ENCODE assay signal across 9 cellular contexts in the genomic region with DNA sequence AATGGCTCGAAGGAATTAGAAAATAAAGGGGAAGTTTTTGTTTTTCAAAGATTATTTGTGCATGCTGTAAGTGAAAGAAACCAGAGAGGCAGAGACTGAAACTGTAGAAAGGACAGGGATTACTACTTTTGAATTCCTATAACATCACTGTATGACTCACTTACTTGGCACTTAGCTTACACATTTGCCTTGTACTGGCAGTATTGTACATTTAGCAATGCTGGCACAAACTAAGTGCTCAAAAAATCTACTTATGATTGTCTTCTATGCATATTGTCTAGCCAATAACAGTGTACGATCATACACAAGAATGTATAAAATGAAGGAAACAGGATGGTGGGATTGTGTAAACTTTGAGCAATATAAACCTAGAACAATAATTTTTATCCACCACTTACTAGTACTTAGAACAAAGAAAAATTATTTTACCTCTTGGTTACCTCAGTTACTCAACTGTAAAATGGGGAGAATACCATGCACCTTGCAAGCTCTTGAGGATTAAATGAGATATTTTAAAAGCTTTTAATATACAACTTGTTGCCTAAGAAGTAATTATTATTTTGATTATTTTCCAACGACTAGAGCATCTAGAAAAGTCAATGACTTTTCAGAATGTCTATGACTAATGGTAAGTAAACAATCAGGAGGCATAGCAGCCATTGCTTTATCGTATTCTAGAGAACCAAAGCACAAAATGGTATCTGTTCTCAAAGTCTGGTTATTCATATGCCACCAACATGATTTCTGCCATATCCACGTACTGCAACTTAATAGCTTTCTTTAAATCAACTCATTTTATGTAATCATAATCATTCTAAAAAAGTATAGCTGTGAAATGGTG. TPM values are rescaled to one million over a fixed set of nuclear protein-coding genes. Genes with fewer than 3 reads are reported as not detected.
A peak's percentile ranks its signal among the peaks of the same experiment; 100 is the strongest.
DNase-seq lines count a peak whose midpoint lies in the region; ATAC-seq and TF ChIP-seq lines count a peak whose summit lies in the region.
"Had no signal": no experiment of that assay in that cellular context is flagged by ENCODE, and none has a peak within 500 bp of the region (broad histone marks: within the 10 kb centered on the region; RNA-seq: fewer than 3 reads in every experiment).

No MANE protein-coding gene starts in this region.

- intact Hi-C loops in Right ventricle myocardium superior (cut with DNase I), result no loop called here

- H4K8ac ChIP-seq in mesenchymal stem cell (ENCODE audit: low read length), result no peak overlapping the region

- H3K79me1 ChIP-seq in mesenchymal stem cell (replicated peaks; ENCODE audit: low read length, poor library complexity, severe bottlenecking), result no peaks in the 10 kb centered on the region

- H3K36me3 ChIP-seq in DOHH2 (ENCODE audit: control insufficient read depth, low read length) (peaks cover 80% of the 10 kb centered on the region), adipocyte (ENCODE audit: control insufficient read depth, insufficient read depth, low read length, severe bottlenecking) (no peaks in the 10 kb centered on the region), mesenchymal stem cell (ENCODE audit: control insufficient read depth in 1 of 2, insufficient read depth in 2 of 2, low read depth in 1 of 2, low read length in 2 of 2) (peaks cover 0 to 3% of the 10 kb centered on the region in 2 experiments)

- no peak overlapping the region for H4K91ac ChIP-seq in mesenchymal stem cell (ENCODE audit: low read length)

- H3K4me1 ChIP-seq in DOHH2 (ENCODE audit: control insufficient read depth, low read length) (peaks cover 31% of the 10 kb centered on the region), adipocyte (ENCODE audit: control insufficient read depth, insufficient read depth, low read length) (peaks cover 39% of the 10 kb centered on the region), mesenchymal stem cell (ENCODE audit: control insufficient read depth, insufficient read depth, low read depth, low read length) (peaks cover 1% of the 10 kb centered on the region)

- H2AFZ ChIP-seq in mesenchymal stem cell (ENCODE audit: low read depth, low read length), result no peak overlapping the region

- H4K20me1 ChIP-seq in DOHH2 (ENCODE audit: control insufficient read depth, insufficient read depth, low read depth, low read length), result peaks cover 23% of the 10 kb centered on the region; the same call in 1 of the 2 replicates

- H3K4ac ChIP-seq in mesenchymal stem cell (ENCODE audit: low read depth in 1 of 2, low read length in 2 of 2), result no peak overlapping the region

- no peaks in the 10 kb centered on the region for H3F3A ChIP-seq in DOHH2 (ENCODE audit: control insufficient read depth, insufficient read depth)

- H3K9ac ChIP-seq in adipocyte (ENCODE audit: low read length) (peak overlapping the region; percentile 33), mesenchymal stem cell (ENCODE audit: low read length) (peak overlapping the region; percentile 34)

- no peak overlapping the region for H3K14ac ChIP-seq in mesenchymal stem cell (ENCODE audit: low read length in 2 of 2)

- H3K4me3 ChIP-seq in DOHH2 (ENCODE audit: low read length) (no peak overlapping the region), adipocyte (ENCODE audit: low read length) (peak overlapping the region; percentile 63), mesenchymal stem cell (ENCODE audit: insufficient read depth in 1 of 2, low read depth in 1 of 2, low read length in 2 of 2) (peak overlapping the region in 1 of 2 experiments; percentile 32)

- H2BK12ac ChIP-seq in mesenchymal stem cell (ENCODE audit: low read length in 2 of 2), result no peak overlapping the region

- H2AK5ac ChIP-seq in mesenchymal stem cell (ENCODE audit: low read length, severe bottlenecking), result no peak overlapping the region

- H3K9me3 ChIP-seq in DOHH2 (ENCODE audit: control insufficient read depth, insufficient read depth, low read length), result no peaks in the 10 kb centered on the region
- no peaks in the 10 kb centered on the region for H3K9me3 ChIP-seq in adipocyte (ENCODE audit: control insufficient read depth, low read length)
- no peaks in the 10 kb centered on the region for H3K9me3 ChIP-seq in mesenchymal stem cell (ENCODE audit: control insufficient read depth, low read length)

- no peak overlapping the region for H3K18ac ChIP-seq in mesenchymal stem cell (ENCODE audit: low read depth in 1 of 2, low read length in 2 of 2)

- H3K27me3 ChIP-seq in DOHH2 (ENCODE audit: control insufficient read depth, low read length) (no peaks in the 10 kb centered on the region), adipocyte (replicated peaks; ENCODE audit: control insufficient read depth, insufficient read depth, low read length) (peaks cover 13% of the 10 kb centered on the region), mesenchymal stem cell (ENCODE audit: control insufficient read depth in 1 of 2, insufficient read depth in 1 of 2, low read length in 2 of 2) (peaks cover 0 to 3% of the 10 kb centered on the region in 2 experiments)

- peak; percentile 83 for DNase-seq in adipocyte (ENCODE audit: low read depth)
- DNase-seq in mesenchymal stem cell, result peak; percentile 76
- DNase-seq in NCI-H82 (lab: John Stamatoyannopoulos, UW), result no peak
- no peak for DNase-seq in Right ventricle myocardium superior
- no peak for DNase-seq in activated effector memory CD4-positive, alpha-beta T cell treated with anti-CD3 and anti-CD28 coated beads, Interleukin-2, amount 50 U/mL, for 16 hours

- H2BK120ac ChIP-seq in mesenchymal stem cell (ENCODE audit: low read depth, low read length), result no peak overlapping the region

- H3K9me2 ChIP-seq in DOHH2 (replicated peaks; ENCODE audit: control insufficient read depth, low read length), result no peaks in the 10 kb centered on the region

- peak overlapping the region; percentile 11; the same call in 1 of the 2 replicates for H3K4me2 ChIP-seq in DOHH2 (ENCODE audit: low read length)
- H3K4me2 ChIP-seq in mesenchymal stem cell (ENCODE audit: low read length, poor library complexity, severe bottlenecking), result no peak overlapping the region

- H3K27ac ChIP-seq in DOHH2 (ENCODE audit: low read depth, low read length) (no peak overlapping the region), mesenchymal stem cell (ENCODE audit: low read length, poor library complexity, severe bottlenecking) (no peak overlapping the region)
- H3K27ac ChIP-seq: VCaP had no signal

- no peak overlapping the region for H3K23ac ChIP-seq in mesenchymal stem cell (ENCODE audit: low read length in 2 of 2)

- no peak for TF ChIP-seq CTCF in DOHH2 (IDR thresholded peaks at IDR 0.05; ENCODE audit: low read depth, low read length, poor library complexity, severe bottlenecking)

- no peak overlapping the region for H2BK5ac ChIP-seq in mesenchymal stem cell (ENCODE audit: low read depth, low read length, poor library complexity, severe bottlenecking)

- no peak overlapping the region for H2BK15ac ChIP-seq in mesenchymal stem cell (ENCODE audit: low read depth, poor library complexity, severe bottlenecking)

- 0% methylated on average over 2 of the region's 5 CpGs for WGBS in mesenchymal stem cell

- peaks cover 94% of the 10 kb centered on the region for H3K79me2 ChIP-seq in DOHH2 (ENCODE audit: control insufficient read depth, low read length)

- peak; percentile 34 for ATAC-seq in HG03565 (IDR thresholded peaks at IDR 0.05; ENCODE audit: unreplicated experiment)
- no peak for ATAC-seq in Right ventricle myocardium superior (ENCODE audit: poor library complexity)
- ATAC-seq in HG03025 (IDR thresholded peaks at IDR 0.05; ENCODE audit: low FRiP score, unreplicated experiment), result no peak

RNA-seq across cellular contexts. Expression of gene FAM120C, which starts 4.7 kb away (rescaled TPM):
- polyA plus RNA-seq in mesenchymal stem cell (2013, experiment 1 of 2), result 2.6 TPM
- polyA plus RNA-seq in mesenchymal stem cell (2013, experiment 2 of 2), result 2.7 TPM
- 6.1 TPM for total RNA-seq in Right ventricle myocardium superior

Comparison
In these comparisons a context has a peak if more than half of its experiments do, and no peak if none do; other contexts are left out.
1. DNase-seq: peak in adipocyte (single experiment) and mesenchymal stem cell (single experiment); none in NCI-H82 (single experiment), Right ventricle myocardium superior (single experiment) and activated effector memory CD4-positive, alpha-beta T cell treated with anti-CD3 and anti-CD28 coated beads, Interleukin-2, amount 50 U/mL, for 16 hours (single experiment).